In genomic region chr19:16899566-16900075, GRCh38 we compare ENCODE assay signal across 1 cellular context.
TF ChIP-seq lines count a peak whose summit lies in the region.

No MANE protein-coding gene starts in this region.

TF ChIP-seq in GM12878, 131 proteins besides CTCF, POLR2A, EP300 and RAD21 (continued from another document):
- no peak for TF ChIP-seq CUX1 (IDR thresholded peaks at IDR 0.05; ENCODE audit: insufficient replicate concordance, low read depth, low read length)
- no peak for TF ChIP-seq MXI1 (IDR thresholded peaks at IDR 0.05; ENCODE audit: low read depth, low read length)
- no peak for TF ChIP-seq ZBED1 (IDR thresholded peaks at IDR 0.05; ENCODE audit: borderline replicate concordance)
- TF ChIP-seq RELA (IDR thresholded peaks at IDR 0.05; ENCODE audit: borderline replicate concordance, partially characterized antibody) = no peak
- no peak for TF ChIP-seq SIN3A (IDR thresholded peaks at IDR 0.05; ENCODE audit: low read depth, low read length)
- no peak for TF ChIP-seq RAD51 (IDR thresholded peaks at IDR 0.05)
- no peak for TF ChIP-seq MTA2 (IDR thresholded peaks at IDR 0.05; ENCODE audit: low read depth)
- no peak for TF ChIP-seq STAT3 (IDR thresholded peaks at IDR 0.05; ENCODE audit: low read depth, low read length)
- peak; percentile 72 for TF ChIP-seq RUNX3 (IDR thresholded peaks at IDR 0.05; ENCODE audit: low read length)
- TF ChIP-seq MAX (IDR thresholded peaks at IDR 0.05; ENCODE audit: low read depth, low read length) = no peak
- TF ChIP-seq USF1 (IDR thresholded peaks at IDR 0.05; ENCODE audit: borderline replicate concordance, extremely low read length, insufficient read depth, low read depth, low read length) = no peak
- no peak for TF ChIP-seq NR2C2 (IDR thresholded peaks at IDR 0.05; ENCODE audit: borderline replicate concordance, control insufficient read depth, insufficient read length, low read depth)
- no peak for TF ChIP-seq CBX5 (IDR thresholded peaks at IDR 0.05; ENCODE audit: low read depth)
- TF ChIP-seq DPF2 (IDR thresholded peaks at IDR 0.05) = 0 out of 2 replicates have a peak, but pooled peaks have one; percentile 19
- TF ChIP-seq YY1 (IDR thresholded peaks at IDR 0.05; ENCODE audit: low read depth, low read length) = peak; percentile 71; the same call in 1 of the 2 replicates
- TF ChIP-seq ZNF384 (IDR thresholded peaks at IDR 0.05; ENCODE audit: borderline replicate concordance, low read depth, low read length) = peak; percentile 97
- no peak for TF ChIP-seq ZNF217 (IDR thresholded peaks at IDR 0.05)
- no peak for TF ChIP-seq SMARCA5 (IDR thresholded peaks at IDR 0.05)
